Comparison of ENCODE assay signal across 1 cellular context in genomic region chr21:46635324-46636180, GRCh38.
TF ChIP-seq lines count a peak whose summit lies in the region.

Gene PRMT2, plus strand, starts transcription at chr21:46635674. Its CDS starts 1,278 bp downstream, at chr21:46636952.

TF ChIP-seq in HEK293, 187 proteins besides CTCF, POLR2A, EP300 and RAD21 (continued from another document and continues in another):
- TF ChIP-seq REST (tag by site-specific recombination; IDR thresholded peaks at IDR 0.05) (peak; percentile 89), MZF1 (tag by site-specific recombination; IDR thresholded peaks at IDR 0.05; ENCODE audit: borderline replicate concordance) (no peak), ZBTB20 (tag by site-specific recombination; IDR thresholded peaks at IDR 0.05) (peak; percentile 71; the same call in 1 of the 2 replicates), ZNF776 (tag by site-specific recombination; IDR thresholded peaks at IDR 0.05; ENCODE audit: borderline replicate concordance) (no peak), KLF16 (tag by site-specific recombination; IDR thresholded peaks at IDR 0.05) (peak; percentile 100), ZNF18 (tag by site-specific recombination; IDR thresholded peaks at IDR 0.05) (0 out of 2 replicates have a peak, but pooled peaks have one; percentile 64), ZNF24 (tag by site-specific recombination; IDR thresholded peaks at IDR 0.05) (peak; percentile 87; the same call in 1 of the 2 replicates), ZBTB7A (tag by site-specific recombination; IDR thresholded peaks at IDR 0.05; ENCODE audit: low read depth) (peak; percentile 92), ZNF843 (tag by site-specific recombination; IDR thresholded peaks at IDR 0.05) (peak; percentile 83; the same call in 1 of the 2 replicates), ZXDB (tag by site-specific recombination; IDR thresholded peaks at IDR 0.05) (peak; percentile 97), ZNF175 (tag by site-specific recombination; IDR thresholded peaks at IDR 0.05) (0 out of 2 replicates have a peak, but pooled peaks have one; percentile 88), RBAK (tag by site-specific recombination; IDR thresholded peaks at IDR 0.05) (no peak), ZFP69B (tag by site-specific recombination; IDR thresholded peaks at IDR 0.05) (peak; percentile 80; the same call in 1 of the 2 replicates), SP3 (tag by site-specific recombination; IDR thresholded peaks at IDR 0.05) (peak; percentile 98), ZSCAN30 (tag by site-specific recombination; IDR thresholded peaks at IDR 0.05) (no peak), ZFP3 (tag by site-specific recombination; IDR thresholded peaks at IDR 0.05; ENCODE audit: low read depth) (no peak), ZBTB17 (tag by site-specific recombination; IDR thresholded peaks at IDR 0.05) (peak; percentile 91), EGR2 (tag by site-specific recombination; IDR thresholded peaks at IDR 0.05; ENCODE audit: low read depth) (peak; percentile 65), ZFHX2 (tag by site-specific recombination; conservative IDR thresholded peaks at IDR 0.05) (peak; percentile 71), ZBTB21 (tag by site-specific recombination; IDR thresholded peaks at IDR 0.05) (peak; percentile 62), ZNF600 (tag by site-specific recombination; IDR thresholded peaks at IDR 0.05) (peak; percentile 98), ZBTB1 (tag by site-specific recombination; IDR thresholded peaks at IDR 0.05) (peak; percentile 63; the same call in 1 of the 2 replicates), OSR2 (tag by site-specific recombination; IDR thresholded peaks at IDR 0.05) (peak; percentile 78; the same call in 1 of the 2 replicates), ZSCAN5A (tag by site-specific recombination; IDR thresholded peaks at IDR 0.05) (peak; percentile 100), ZBTB8A (tag by site-specific recombination; IDR thresholded peaks at IDR 0.05) (peak; percentile 94), TRIM28 (IDR thresholded peaks at IDR 0.05; ENCODE audit: borderline replicate concordance, low read length) (peak; percentile 88; the same call in 1 of the 2 replicates), SP7 (tag by site-specific recombination; IDR thresholded peaks at IDR 0.05) (peak; percentile 94), ZNF239 (tag by site-specific recombination; IDR thresholded peaks at IDR 0.05) (peak; percentile 89; the same call in 1 of the 2 replicates), ZSCAN4 (tag by site-specific recombination; IDR thresholded peaks at IDR 0.05) (0 out of 2 replicates have a peak, but pooled peaks have one; percentile 66), KLF1 (tag by site-specific recombination; IDR thresholded peaks at IDR 0.05) (peak; percentile 100), BCL11A (tag by site-specific recombination; IDR thresholded peaks at IDR 0.05; ENCODE audit: low read depth) (peak; percentile 42; the same call in 1 of the 2 replicates), KLF7 (tag by site-specific recombination; IDR thresholded peaks at IDR 0.05; ENCODE audit: borderline replicate concordance) (peak; percentile 100), ZNF629 (tag by site-specific recombination; IDR thresholded peaks at IDR 0.05) (peak; percentile 88), IKZF3 (tag by site-specific recombination; IDR thresholded peaks at IDR 0.05) (peak; percentile 80), MEIS1 (CRISPR knock-in tag; IDR thresholded peaks at IDR 0.05; ENCODE audit: borderline replicate concordance) (no peak), PRDM10 (tag by site-specific recombination; IDR thresholded peaks at IDR 0.05) (peak; percentile 97), ZSCAN16 (tag by site-specific recombination; IDR thresholded peaks at IDR 0.05) (peak; percentile 38; the same call in 1 of the 2 replicates), ZNF639 (tag by site-specific recombination; IDR thresholded peaks at IDR 0.05) (peak; percentile 96), ZNF394 (tag by site-specific recombination; IDR thresholded peaks at IDR 0.05; ENCODE audit: borderline replicate concordance) (peak; percentile 76; the same call in 1 of the 2 replicates), BCL11B (tag by site-specific recombination; IDR thresholded peaks at IDR 0.05; ENCODE audit: low read depth) (peak; percentile 81; the same call in 1 of the 2 replicates), ZNF830 (tag by site-specific recombination; IDR thresholded peaks at IDR 0.05; ENCODE audit: low read depth) (no peak), WT1 (tag by site-specific recombination; IDR thresholded peaks at IDR 0.05) (peak; percentile 86), ZNF549 (tag by site-specific recombination; IDR thresholded peaks at IDR 0.05) (no peak), KLF8 (tag by site-specific recombination; IDR thresholded peaks at IDR 0.05) (peak; percentile 100), KLF9 (tag by site-specific recombination; IDR thresholded peaks at IDR 0.05; ENCODE audit: low read depth) (peak; percentile 100), SP2 (tag by site-specific recombination; IDR thresholded peaks at IDR 0.05) (peak; percentile 83), REPIN1 (tag by site-specific recombination; IDR thresholded peaks at IDR 0.05; ENCODE audit: low read depth) (peak; percentile 91; the same call in 1 of the 2 replicates), ZNF692 (tag by site-specific recombination; IDR thresholded peaks at IDR 0.05) (peak; percentile 88), ZNF791 (tag by site-specific recombination; IDR thresholded peaks at IDR 0.05) (no peak), INSM2 (tag by site-specific recombination; IDR thresholded peaks at IDR 0.05) (peak; percentile 85), ZNF174 (tag by site-specific recombination; IDR thresholded peaks at IDR 0.05) (no peak), ZNF747 (tag by site-specific recombination; IDR thresholded peaks at IDR 0.05) (no peak)
